In genomic region chr16:51376080-51376479, GRCh38 we compare ENCODE assay signal across 1 cellular context.
TF ChIP-seq lines count a peak whose summit lies in the region.

No MANE protein-coding gene starts in this region.

TF ChIP-seq in A549, 52 proteins besides CTCF, POLR2A, EP300 and RAD21 (continued from another document):
- TF ChIP-seq USF2 (IDR thresholded peaks at IDR 0.05) (no peak), HMGXB4 (CRISPR knock-in tag; IDR thresholded peaks at IDR 0.05; ENCODE audit: borderline replicate concordance) (no peak), EHMT2 (IDR thresholded peaks at IDR 0.05; ENCODE audit: low read depth) (no peak), PBX3 (IDR thresholded peaks at IDR 0.05) (no peak), MAFK (IDR thresholded peaks at IDR 0.05; ENCODE audit: partially characterized antibody) (no peak), NPAS2 (CRISPR knock-in tag; IDR thresholded peaks at IDR 0.05; ENCODE audit: borderline replicate concordance) (no peak), EHF (CRISPR knock-in tag; IDR thresholded peaks at IDR 0.05) (no peak), JUNB (IDR thresholded peaks at IDR 0.05) (no peak), ZSCAN20 (CRISPR knock-in tag; IDR thresholded peaks at IDR 0.05) (no peak), FOSB (CRISPR knock-in tag; IDR thresholded peaks at IDR 0.05) (no peak), HOXB5 (CRISPR knock-in tag; IDR thresholded peaks at IDR 0.05) (no peak)
TF ChIP-seq in A549: peak in this region for 0.
